In genomic region chr4:139666735-139667266, GRCh38 we compare ENCODE assay signal across 8 cellular contexts. TPM values are rescaled to one million over a fixed set of nuclear protein-coding genes. Genes with fewer than 3 reads are reported as not detected.
DNase-seq lines count a peak whose midpoint lies in the region; ATAC-seq and TF ChIP-seq lines count a peak whose summit lies in the region.

No MANE protein-coding gene starts in this region.

- peak overlapping the region; percentile 80 for H3K4me2 ChIP-seq in OCI-LY1 (ENCODE audit: low read length)

- H3K27ac ChIP-seq in OCI-LY1 (ENCODE audit: low read depth, low read length, poor library complexity, severe bottlenecking) (no peak overlapping the region), caudate nucleus (ENCODE audit: low read depth, low read length) (peak overlapping the region; percentile 37), liver (ENCODE audit: low read depth in 1 of 2, low read length in 2 of 2) (peak overlapping the region; percentile 74 to 76), suprapubic skin (peak overlapping the region; percentile 93)

- TF ChIP-seq POLR2A in suprapubic skin (IDR thresholded peaks at IDR 0.05) = no peak

- TF ChIP-seq CTCF in Calu3 (IDR thresholded peaks at IDR 0.05; ENCODE audit: unreplicated experiment) = no peak
- no peak for TF ChIP-seq CTCF in OCI-LY1 (IDR thresholded peaks at IDR 0.05; ENCODE audit: low read length)
- no peak for TF ChIP-seq CTCF in liver (IDR thresholded peaks at IDR 0.05; ENCODE audit: low read depth, low read length, missing input control)
- TF ChIP-seq CTCF in suprapubic skin (IDR thresholded peaks at IDR 0.05) = no peak

- peaks cover 20% of the 10 kb centered on the region for H3K36me3 Mint-ChIP-seq in Calu3 (ENCODE audit: insufficient read depth, unreplicated experiment)

- peak overlapping the region; percentile 78 for H3K9ac ChIP-seq in OCI-LY1 (ENCODE audit: low read length)
- H3K9ac ChIP-seq in liver (ENCODE audit: low read depth in 1 of 2, low read length in 2 of 2) = peak overlapping the region; percentile 52 to 87

- no peaks in the 10 kb centered on the region for H3K27me3 ChIP-seq in OCI-LY1 (ENCODE audit: insufficient read depth, low read length)
- H3K27me3 ChIP-seq in liver (ENCODE audit: control insufficient read depth in 4 of 4, insufficient read depth in 4 of 4, low read length in 3 of 4) = no peaks in the 10 kb centered on the region
- H3K27me3 ChIP-seq in suprapubic skin = no peaks in the 10 kb centered on the region

- no peaks in the 10 kb centered on the region for H3K36me3 ChIP-seq in OCI-LY1 (ENCODE audit: insufficient read depth, low read length)
- H3K36me3 ChIP-seq in liver (ENCODE audit: control insufficient read depth in 4 of 4, insufficient read depth in 3 of 4, low read depth in 1 of 4, low read length in 3 of 4) = no peaks in the 10 kb centered on the region
- no peaks in the 10 kb centered on the region for H3K36me3 ChIP-seq in suprapubic skin

- H3K4me3 ChIP-seq in OCI-LY1 (ENCODE audit: low read depth, low read length, poor library complexity, severe bottlenecking) (peak overlapping the region; percentile 78), liver (ENCODE audit: low read depth in 1 of 3, low read length in 3 of 3) (peak overlapping the region; percentile 48 to 86 (median 79)), suprapubic skin (peak overlapping the region; percentile 65)

- TF ChIP-seq RAD21 in liver (IDR thresholded peaks at IDR 0.05) = no peak

- CTCF ChIA-PET in Calu3 (lab: Charles Lee) = interaction anchor here (1.2 to 2.9 kb wide), 3 partner anchors 10 to 693 kb away, joined by 3 to 17 read pairs (median 6); no protein-coding TSS in a partner anchor

- H4K20me1 ChIP-seq in OCI-LY1 (ENCODE audit: insufficient read depth, low read length) = no peaks in the 10 kb centered on the region

- BruUV-seq in Calu3 (replicated peaks; lab: Mats Ljungman, UMichigan) = no TSS peak

- H3K9me2 ChIP-seq in OCI-LY1 (ENCODE audit: low read depth, low read length) = no peaks in the 10 kb centered on the region

- 14% methylated on average over 11 of the region's 11 CpGs for WGBS in liver
- WGBS in suprapubic skin = 35% methylated on average over 11 of the region's 11 CpGs

- no peak for TF ChIP-seq EP300 in suprapubic skin (IDR thresholded peaks at IDR 0.05)

- peak overlapping the region; percentile 66; the same call in 1 of the 2 replicates for H2AFZ ChIP-seq in OCI-LY1 (ENCODE audit: low read length)

- no peaks in the 10 kb centered on the region for H3F3A ChIP-seq in OCI-LY1 (ENCODE audit: insufficient read depth, low read length)

- no peaks in the 10 kb centered on the region for H3K27me3 Mint-ChIP-seq in Calu3 (ENCODE audit: unreplicated experiment)

- DNase-seq in Calu3 = peak; percentile 49
- DNase-seq in caudate nucleus (lab: John Stamatoyannopoulos, UW) = peak in 2 of 61 donors; percentile 2 to 46
- DNase-seq in suprapubic skin (ENCODE audit: low spot score in 2 of 2) = no peak
- no peak for DNase-seq in RPMI8226
- no peak for DNase-seq in effector CD4-positive, alpha-beta T cell

- no peaks in the 10 kb centered on the region for H3K9me3 Mint-ChIP-seq in Calu3 (ENCODE audit: low read depth, unreplicated experiment)

- H3K4me1 Mint-ChIP-seq in Calu3 (ENCODE audit: low read depth, unreplicated experiment) = peaks cover 28% of the 10 kb centered on the region

- H3K4me1 ChIP-seq in OCI-LY1 (ENCODE audit: insufficient read depth, low read length, severe bottlenecking) (peaks cover 16% of the 10 kb centered on the region), liver (ENCODE audit: control insufficient read depth in 4 of 4, insufficient read depth in 4 of 4, low read length in 3 of 4) (peaks cover 6 to 40% (median 22%) of the 10 kb centered on the region in 4 donors), suprapubic skin (peaks cover 47% of the 10 kb centered on the region)

- H3K9me3 ChIP-seq in OCI-LY1 (ENCODE audit: low read length) (no peaks in the 10 kb centered on the region), liver (ENCODE audit: control insufficient read depth in 4 of 4, low read length in 3 of 4) (no peaks in the 10 kb centered on the region), suprapubic skin (no peaks in the 10 kb centered on the region)

- no peaks in the 10 kb centered on the region for H3K79me2 ChIP-seq in OCI-LY1 (ENCODE audit: insufficient read depth, low read length)

- peak overlapping the region; percentile 75 for H3K4me3 Mint-ChIP-seq in Calu3 (ENCODE audit: low read depth, unreplicated experiment)

- intact Hi-C loops in Calu3 (cut with micrococcal nuclease; ENCODE audit: unreplicated experiment) = no loop called here

- ATAC-seq in HG03342 (IDR thresholded peaks at IDR 0.05; ENCODE audit: unreplicated experiment) = peak; percentile 36

- H3K27ac Mint-ChIP-seq in Calu3 (ENCODE audit: unreplicated experiment) = peak overlapping the region; percentile 85

TF ChIP-seq in liver, 16 proteins besides CTCF, POLR2A, EP300 and RAD21:
- TF ChIP-seq MAX (IDR thresholded peaks at IDR 0.05) = no peak
- TF ChIP-seq EGR1 (IDR thresholded peaks at IDR 0.05; ENCODE audit: low read depth in 2 of 2) = no peak
- TF ChIP-seq FOXA2 (IDR thresholded peaks at IDR 0.05) = no peak
- TF ChIP-seq YY1 (IDR thresholded peaks at IDR 0.05) = no peak
- TF ChIP-seq NR2F2 (IDR thresholded peaks at IDR 0.05) = no peak
- TF ChIP-seq TAF1 (conservative IDR thresholded peaks at IDR 0.05) = no peak
- no peak for TF ChIP-seq HNF4A (conservative IDR thresholded peaks at IDR 0.05)
- TF ChIP-seq ATF3 (IDR thresholded peaks at IDR 0.05) = no peak
- TF ChIP-seq GABPA (IDR thresholded peaks at IDR 0.05 in 1 of 2, conservative IDR thresholded peaks at IDR 0.05 in 1 of 2) = no peak
- no peak for TF ChIP-seq SP1 (IDR thresholded peaks at IDR 0.05)
- TF ChIP-seq HNF4G (IDR thresholded peaks at IDR 0.05) = no peak
- no peak for TF ChIP-seq JUND (IDR thresholded peaks at IDR 0.05)
- TF ChIP-seq FOXA1 (IDR thresholded peaks at IDR 0.05) = no peak
- TF ChIP-seq RXRA (IDR thresholded peaks at IDR 0.05) = no peak
- no peak for TF ChIP-seq ZBTB33 (IDR thresholded peaks at IDR 0.05)
- no peak for TF ChIP-seq REST (IDR thresholded peaks at IDR 0.05)

RNA-seq across cellular contexts. Expression of gene MGST2, which starts 1.2 kb away (rescaled TPM):
- total RNA-seq in Calu3 (2022) (31.9 and 33.7 TPM in 2 replicates), liver (10 to 100 TPM; 69.6 to 79.1 TPM), suprapubic skin (100 to 1,000 TPM in 3 of 4 donors, 10 to 100 TPM in 1; 98.7 to 157 (median 128) TPM)
- 100 to 1,000 TPM; 102 to 170 TPM for polyA plus RNA-seq in liver
